ENCODE assay signal across 2 cellular contexts in the genomic region with DNA sequence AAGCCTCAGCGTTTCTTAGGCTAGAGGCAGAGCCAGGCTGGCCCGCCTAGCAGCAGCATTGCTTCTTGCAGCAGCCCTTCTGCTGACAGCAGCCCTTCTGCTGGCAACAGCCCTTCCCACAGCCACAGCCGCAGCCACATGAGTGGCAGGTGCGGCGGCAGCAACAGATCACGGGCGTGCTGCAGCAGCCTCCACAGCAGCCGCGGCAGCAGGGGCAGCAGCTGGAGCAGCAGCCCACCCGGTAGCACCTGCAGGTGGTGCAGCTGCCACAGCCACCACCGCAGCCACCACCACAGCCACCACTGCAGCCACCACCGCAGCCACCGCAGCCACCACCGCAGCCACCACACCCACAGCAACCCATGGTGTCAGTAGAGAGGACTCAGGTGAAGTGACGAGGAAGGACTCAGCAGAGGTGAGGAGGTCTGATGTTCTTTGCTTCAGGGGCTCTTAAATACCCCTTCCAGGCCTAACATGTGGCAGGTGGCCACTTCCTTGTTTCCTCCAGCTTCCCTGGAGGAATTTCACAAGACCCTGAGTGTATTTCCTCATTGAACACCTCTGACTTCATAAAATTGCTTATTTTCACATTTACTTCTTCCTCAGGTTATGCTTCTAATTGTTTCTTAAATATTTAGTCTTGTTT.
TF ChIP-seq lines count a peak whose summit lies in the region.

A gene with protein sequence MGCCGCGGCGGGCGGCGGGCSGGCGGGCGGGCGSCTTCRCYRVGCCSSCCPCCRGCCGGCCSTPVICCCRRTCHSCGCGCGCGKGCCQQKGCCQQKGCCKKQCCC (minus strand): TSS at position 364 of the 646 bp plus-strand sequence. CDS start 0 bp downstream, at position 364.

TF ChIP-seq in SK-N-SH treated with all-trans-retinoic acid at 6 μM for 48 hours, 23 proteins besides CTCF, POLR2A, EP300 and RAD21 (continued from another document):
- TF ChIP-seq, protein P1, sequence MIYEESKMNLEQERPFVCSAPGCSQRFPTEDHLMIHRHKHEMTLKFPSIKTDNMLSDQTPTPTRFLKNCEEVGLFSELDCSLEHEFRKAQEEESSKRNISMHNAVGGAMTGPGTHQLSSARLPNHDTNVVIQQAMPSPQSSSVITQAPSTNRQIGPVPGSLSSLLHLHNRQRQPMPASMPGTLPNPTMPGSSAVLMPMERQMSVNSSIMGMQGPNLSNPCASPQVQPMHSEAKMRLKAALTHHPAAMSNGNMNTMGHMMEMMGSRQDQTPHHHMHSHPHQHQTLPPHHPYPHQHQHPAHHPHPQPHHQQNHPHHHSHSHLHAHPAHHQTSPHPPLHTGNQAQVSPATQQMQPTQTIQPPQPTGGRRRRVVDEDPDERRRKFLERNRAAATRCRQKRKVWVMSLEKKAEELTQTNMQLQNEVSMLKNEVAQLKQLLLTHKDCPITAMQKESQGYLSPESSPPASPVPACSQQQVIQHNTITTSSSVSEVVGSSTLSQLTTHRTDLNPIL (CRISPR knock-in tag; IDR thresholded peaks at IDR 0.05; ENCODE audit: low read depth), result no peak
- TF ChIP-seq ZFP3 (CRISPR knock-in tag; IDR thresholded peaks at IDR 0.05) (no peak), TCF4 (CRISPR knock-in tag; IDR thresholded peaks at IDR 0.05; ENCODE audit: borderline replicate concordance) (no peak), BACH2 (CRISPR knock-in tag; IDR thresholded peaks at IDR 0.05; ENCODE audit: borderline replicate concordance) (no peak), ZNF70 (CRISPR knock-in tag; IDR thresholded peaks at IDR 0.05) (no peak)

TF ChIP-seq in SK-N-SH, 30 proteins besides CTCF, POLR2A, EP300 and RAD21 (continued from another document):
- TF ChIP-seq, protein P2, sequence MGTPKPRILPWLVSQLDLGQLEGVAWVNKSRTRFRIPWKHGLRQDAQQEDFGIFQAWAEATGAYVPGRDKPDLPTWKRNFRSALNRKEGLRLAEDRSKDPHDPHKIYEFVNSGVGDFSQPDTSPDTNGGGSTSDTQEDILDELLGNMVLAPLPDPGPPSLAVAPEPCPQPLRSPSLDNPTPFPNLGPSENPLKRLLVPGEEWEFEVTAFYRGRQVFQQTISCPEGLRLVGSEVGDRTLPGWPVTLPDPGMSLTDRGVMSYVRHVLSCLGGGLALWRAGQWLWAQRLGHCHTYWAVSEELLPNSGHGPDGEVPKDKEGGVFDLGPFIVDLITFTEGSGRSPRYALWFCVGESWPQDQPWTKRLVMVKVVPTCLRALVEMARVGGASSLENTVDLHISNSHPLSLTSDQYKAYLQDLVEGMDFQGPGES (IDR thresholded peaks at IDR 0.05; ENCODE audit: low read depth, low read length), result no peak
- no peak for TF ChIP-seq FOXJ3 (CRISPR knock-in tag; IDR thresholded peaks at IDR 0.05)
- TF ChIP-seq, protein P3, sequence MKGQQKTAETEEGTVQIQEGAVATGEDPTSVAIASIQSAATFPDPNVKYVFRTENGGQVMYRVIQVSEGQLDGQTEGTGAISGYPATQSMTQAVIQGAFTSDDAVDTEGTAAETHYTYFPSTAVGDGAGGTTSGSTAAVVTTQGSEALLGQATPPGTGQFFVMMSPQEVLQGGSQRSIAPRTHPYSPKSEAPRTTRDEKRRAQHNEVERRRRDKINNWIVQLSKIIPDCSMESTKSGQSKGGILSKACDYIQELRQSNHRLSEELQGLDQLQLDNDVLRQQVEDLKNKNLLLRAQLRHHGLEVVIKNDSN (IDR thresholded peaks at IDR 0.05; ENCODE audit: borderline replicate concordance, low read depth), result no peak
- TF ChIP-seq, protein P4, sequence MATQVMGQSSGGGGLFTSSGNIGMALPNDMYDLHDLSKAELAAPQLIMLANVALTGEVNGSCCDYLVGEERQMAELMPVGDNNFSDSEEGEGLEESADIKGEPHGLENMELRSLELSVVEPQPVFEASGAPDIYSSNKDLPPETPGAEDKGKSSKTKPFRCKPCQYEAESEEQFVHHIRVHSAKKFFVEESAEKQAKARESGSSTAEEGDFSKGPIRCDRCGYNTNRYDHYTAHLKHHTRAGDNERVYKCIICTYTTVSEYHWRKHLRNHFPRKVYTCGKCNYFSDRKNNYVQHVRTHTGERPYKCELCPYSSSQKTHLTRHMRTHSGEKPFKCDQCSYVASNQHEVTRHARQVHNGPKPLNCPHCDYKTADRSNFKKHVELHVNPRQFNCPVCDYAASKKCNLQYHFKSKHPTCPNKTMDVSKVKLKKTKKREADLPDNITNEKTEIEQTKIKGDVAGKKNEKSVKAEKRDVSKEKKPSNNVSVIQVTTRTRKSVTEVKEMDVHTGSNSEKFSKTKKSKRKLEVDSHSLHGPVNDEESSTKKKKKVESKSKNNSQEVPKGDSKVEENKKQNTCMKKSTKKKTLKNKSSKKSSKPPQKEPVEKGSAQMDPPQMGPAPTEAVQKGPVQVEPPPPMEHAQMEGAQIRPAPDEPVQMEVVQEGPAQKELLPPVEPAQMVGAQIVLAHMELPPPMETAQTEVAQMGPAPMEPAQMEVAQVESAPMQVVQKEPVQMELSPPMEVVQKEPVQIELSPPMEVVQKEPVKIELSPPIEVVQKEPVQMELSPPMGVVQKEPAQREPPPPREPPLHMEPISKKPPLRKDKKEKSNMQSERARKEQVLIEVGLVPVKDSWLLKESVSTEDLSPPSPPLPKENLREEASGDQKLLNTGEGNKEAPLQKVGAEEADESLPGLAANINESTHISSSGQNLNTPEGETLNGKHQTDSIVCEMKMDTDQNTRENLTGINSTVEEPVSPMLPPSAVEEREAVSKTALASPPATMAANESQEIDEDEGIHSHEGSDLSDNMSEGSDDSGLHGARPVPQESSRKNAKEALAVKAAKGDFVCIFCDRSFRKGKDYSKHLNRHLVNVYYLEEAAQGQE (IDR thresholded peaks at IDR 0.05; ENCODE audit: low read depth, low read length), result no peak
- no peak for TF ChIP-seq RXRA (IDR thresholded peaks at IDR 0.05; ENCODE audit: borderline replicate concordance, low read depth)
- no peak for TF ChIP-seq FOXM1 (IDR thresholded peaks at IDR 0.05; ENCODE audit: low read depth)
